Comparison of ENCODE assay signal across 23 cellular contexts in genomic region chr10:127458171-127458810, GRCh38.
A peak's percentile ranks its signal among the peaks of the same experiment; 100 is the strongest.
DNase-seq lines count a peak whose midpoint lies in the region; ATAC-seq, FAIRE-seq and TF ChIP-seq lines count a peak whose summit lies in the region.
"Had no signal": no experiment of that assay in that cellular context is flagged by ENCODE, and none has a peak within 500 bp of the region (broad histone marks: within the 10 kb centered on the region; RNA-seq: fewer than 3 reads in every experiment).

No MANE protein-coding gene starts in this region.

- H3K4me3 ChIP-seq in heart right ventricle (no peak overlapping the region), H1 (ENCODE audit: extremely low read depth in 1 of 4, insufficient read depth in 2 of 4, low read depth in 3 of 4, low read length in 4 of 4) (no peak overlapping the region), neuronal stem cell (ENCODE audit: low read length in 2 of 2) (no peak overlapping the region), tibial nerve (no peak overlapping the region)
- H3K4me3 ChIP-seq: BLaER1 treated with 17β-estradiol and CSF1 and Interleukin-3, amounts not matched to agents 10 nM and 100 nM; GM12878; GM23248 had no signal

- ATAC-seq in heart right ventricle, result no peak
- peak; percentile 31 for ATAC-seq in stimulated activated effector memory CD8-positive, alpha-beta T cell treated with anti-CD3 and anti-CD28 coated beads, Interleukin-12 subunit alpha, Interleukin-12 subunit beta, amount 100 ng/mL, for 72 hours
- ATAC-seq in HG03378 (IDR thresholded peaks at IDR 0.05; ENCODE audit: unreplicated experiment), result no peak
- no peak for ATAC-seq in GM21576 (IDR thresholded peaks at IDR 0.05; ENCODE audit: unreplicated experiment)
- ATAC-seq: GM12878 had no signal

- intact Hi-C loops in cardiac septum (cut with DNase I) (no loop called here), heart right ventricle (cut with DNase I) (no loop called here)

- no peaks in the 10 kb centered on the region for H3K36me3 Mint-ChIP-seq in stimulated activated effector memory CD8-positive, alpha-beta T cell treated with anti-CD3 and anti-CD28 coated beads, Interleukin-12 subunit alpha, Interleukin-12 subunit beta, amount 100 ng/mL, for 72 hours
- H3K36me3 Mint-ChIP-seq: CD14-positive monocyte; CD8-positive, alpha-beta memory T cell had no signal

- H3K36me3 ChIP-seq in heart right ventricle (peaks cover 0 to 15% (median 0%) of the 10 kb centered on the region in 9 donors), H1 (ENCODE audit: control insufficient read depth in 2 of 4, insufficient read depth in 4 of 4, low read length in 3 of 4) (no peaks in the 10 kb centered on the region), neuronal stem cell (replicated peaks in 1 of 2; ENCODE audit: control insufficient read depth in 2 of 2, insufficient read depth in 2 of 2, low read length in 2 of 2) (peaks cover 0 to 2% of the 10 kb centered on the region in 2 donors), tibial nerve (peaks cover 0 to 32% (median 0%) of the 10 kb centered on the region in 3 donors)
- H3K36me3 ChIP-seq: BE2C; BLaER1 treated with 17β-estradiol and CSF1 and Interleukin-3, amounts not matched to agents 10 nM and 100 nM had no signal

- H3K56ac ChIP-seq in H1 (replicated peaks; ENCODE audit: insufficient read length, low read depth, low read length), result no peak overlapping the region

- H3K14ac ChIP-seq in H1 (ENCODE audit: insufficient read length) (no peak overlapping the region), neuronal stem cell (ENCODE audit: low read length) (no peak overlapping the region)

- H2AFZ ChIP-seq in H1 (ENCODE audit: low read length) (no peak overlapping the region), neuronal stem cell (ENCODE audit: low read length) (no peak overlapping the region)
- H2AFZ ChIP-seq: GM23248 had no signal

- no peak overlapping the region for H4K8ac ChIP-seq in H1 (ENCODE audit: extremely low read depth, insufficient read depth, low read length)
- H4K8ac ChIP-seq in neuronal stem cell (ENCODE audit: low read depth, low read length), result no peak overlapping the region

- H3K4me1 Mint-ChIP-seq in stimulated activated effector memory CD8-positive, alpha-beta T cell treated with anti-CD3 and anti-CD28 coated beads, Interleukin-12 subunit alpha, Interleukin-12 subunit beta, amount 100 ng/mL, for 72 hours, result no peaks in the 10 kb centered on the region
- H3K4me1 Mint-ChIP-seq: CD14-positive monocyte; CD8-positive, alpha-beta memory T cell; H9 had no signal

- POLR2A ChIA-PET in H1 (lab: Charles Lee; ENCODE audit: partially characterized antibody), result interaction anchor here (1.2 kb wide), 1 partner anchor 8 kb away, joined by 3 read pairs; no protein-coding TSS in a partner anchor

- no peak overlapping the region for H2BK5ac ChIP-seq in H1 (ENCODE audit: low read depth, low read length)
- no peak overlapping the region for H2BK5ac ChIP-seq in neuronal stem cell (ENCODE audit: low read length)

- H3K9me3 Mint-ChIP-seq in stimulated activated effector memory CD8-positive, alpha-beta T cell treated with anti-CD3 and anti-CD28 coated beads, Interleukin-12 subunit alpha, Interleukin-12 subunit beta, amount 100 ng/mL, for 72 hours, result no peaks in the 10 kb centered on the region

- H3K9ac ChIP-seq in H1 (replicated peaks in 1 of 4; ENCODE audit: extremely low read depth in 1 of 4, low read depth in 3 of 4, low read length in 3 of 4) (no peak overlapping the region), neuronal stem cell (ENCODE audit: low read depth, low read length, poor library complexity) (no peak overlapping the region)
- H3K9ac ChIP-seq: BLaER1 treated with 17β-estradiol and CSF1 and Interleukin-3, amounts not matched to agents 10 nM and 100 nM; GM23248 had no signal

- H3K18ac ChIP-seq in H1 (ENCODE audit: extremely low read depth, low read length) (no peak overlapping the region), neuronal stem cell (ENCODE audit: low read length) (peak overlapping the region; percentile 70)

- H3K27ac ChIP-seq in heart right ventricle (no peak overlapping the region), H1 (ENCODE audit: low read depth, low read length) (no peak overlapping the region), neuronal stem cell (replicated peaks; ENCODE audit: low read length) (no peak overlapping the region), tibial nerve (no peak overlapping the region)
- H3K27ac ChIP-seq: 22Rv1; BLaER1 treated with 17β-estradiol and CSF1 and Interleukin-3, amounts not matched to agents 10 nM and 100 nM; GM23248 had no signal

- TF ChIP-seq CTCF in heart right ventricle (IDR thresholded peaks at IDR 0.05) (no peak), H1 (IDR thresholded peaks at IDR 0.05; ENCODE audit: control extremely low read depth in 1 of 3, insufficient read depth in 1 of 3, low read depth in 1 of 3, low read length in 3 of 3) (no peak), tibial nerve (IDR thresholded peaks at IDR 0.05) (no peak)

- H4K20me1 ChIP-seq in H1 (replicated peaks in 1 of 2; ENCODE audit: control insufficient read depth in 1 of 2, insufficient read depth in 2 of 2, low read length in 2 of 2), result no peaks in the 10 kb centered on the region
- H4K20me1 ChIP-seq: BLaER1 treated with 17β-estradiol and CSF1 and Interleukin-3, amounts not matched to agents 10 nM and 100 nM had no signal

- H3K4me1 ChIP-seq in heart right ventricle (peaks cover 0 to 5% (median 0%) of the 10 kb centered on the region in 9 donors), H1 (replicated peaks in 1 of 4; ENCODE audit: control insufficient read depth in 3 of 4, insufficient read depth in 4 of 4, low read length in 3 of 4) (no peaks in the 10 kb centered on the region), neuronal stem cell (ENCODE audit: control insufficient read depth in 2 of 2, insufficient read depth in 1 of 2, low read depth in 1 of 2, low read length in 2 of 2) (peaks cover 0 to 1% of the 10 kb centered on the region in 2 donors), tibial nerve (no peaks in the 10 kb centered on the region)
- H3K4me1 ChIP-seq: BE2C; BLaER1 treated with 17β-estradiol and CSF1 and Interleukin-3, amounts not matched to agents 10 nM and 100 nM had no signal

- H3K27me3 ChIP-seq in heart right ventricle, result peaks cover 0 to 3% (median 0%) of the 10 kb centered on the region in 7 donors
- no peaks in the 10 kb centered on the region for H3K27me3 ChIP-seq in H1 (replicated peaks in 1 of 4; ENCODE audit: control insufficient read depth in 3 of 4, extremely low read depth in 1 of 4, insufficient read depth in 3 of 4, low read length in 3 of 4)
- H3K27me3 ChIP-seq in neuronal stem cell (ENCODE audit: control insufficient read depth in 3 of 3, insufficient read depth in 3 of 3, low read depth in 1 of 3, low read length in 3 of 3), result no peaks in the 10 kb centered on the region
- H3K27me3 ChIP-seq in tibial nerve, result no peaks in the 10 kb centered on the region
- H3K27me3 ChIP-seq: BE2C; BLaER1 treated with 17β-estradiol and CSF1 and Interleukin-3, amounts not matched to agents 10 nM and 100 nM had no signal

- no peak for TF ChIP-seq RAD21 in H1 (IDR thresholded peaks at IDR 0.05 in 1 of 2, conservative IDR thresholded peaks at IDR 0.05 in 1 of 2; ENCODE audit: low read depth in 2 of 2, low read length in 2 of 2)

- H2BK12ac ChIP-seq in H1 (ENCODE audit: low read depth, low read length), result no peak overlapping the region
- H2BK12ac ChIP-seq in neuronal stem cell (ENCODE audit: low read length), result no peak overlapping the region

- WGBS in heart right ventricle, 2 donors, result 87 to 95% methylated on average over 7 of the region's 7 CpGs
- 89% methylated on average over 7 of the region's 7 CpGs; no CpG with 5 or more reads in 1 of the 2 experiments for WGBS in H1 (ENCODE audit: extremely low coverage in 1 of 2, insufficient coverage in 1 of 2, insufficient read length in 1 of 2, insufficient replicate concordance in 2 of 2, low coverage in 1 of 2, low lambda C conversion rate in 2 of 2, missing lambda C conversion rate in 1 of 2), 2 experiments
- no CpG with 5 or more reads among the region's 7 CpGs for WGBS in neuronal stem cell (ENCODE audit: extremely low coverage in 2 of 2, insufficient read length in 2 of 2, insufficient replicate concordance in 1 of 2), 2 donors
- WGBS in tibial nerve, 2 donors, result 94 to 95% methylated on average over 7 of the region's 7 CpGs

- no peak overlapping the region for H3K4me3 Mint-ChIP-seq in stimulated activated effector memory CD8-positive, alpha-beta T cell treated with anti-CD3 and anti-CD28 coated beads, Interleukin-12 subunit alpha, Interleukin-12 subunit beta, amount 100 ng/mL, for 72 hours
- H3K4me3 Mint-ChIP-seq: CD14-positive monocyte; CD4-positive, alpha-beta T cell; CD8-positive, alpha-beta memory T cell; H9 had no signal

- no peak overlapping the region for H2BK20ac ChIP-seq in H1 (ENCODE audit: low read length)

- TF ChIP-seq POLR2A in H1 (IDR thresholded peaks at IDR 0.05; ENCODE audit: control extremely low read depth in 1 of 2, low read depth in 2 of 2, low read length in 2 of 2) (no peak), tibial nerve (IDR thresholded peaks at IDR 0.05) (no peak)

- CTCF ChIA-PET in H1 (lab: Charles Lee; ENCODE audit: partially characterized antibody), result interaction anchor here (0.6 to 1.6 kb wide), 5 partner anchors 9 to 215 kb away, joined by 3 to 4 read pairs (median 3); no protein-coding TSS in a partner anchor

- H3K4ac ChIP-seq in H1 (replicated peaks; ENCODE audit: insufficient read length, low read depth, low read length), result no peak overlapping the region
- no peak overlapping the region for H3K4ac ChIP-seq in neuronal stem cell (ENCODE audit: low read length)

- H3K9me3 ChIP-seq in heart right ventricle (peaks cover 0 to 28% (median 0%) of the 10 kb centered on the region in 11 donors), H1 (ENCODE audit: insufficient read depth in 2 of 2, low read depth in 1 of 2, low read length in 1 of 2) (peaks cover 0 to 2% of the 10 kb centered on the region in 2 experiments; a peak in 2 of 4 replicates), neuronal stem cell (replicated peaks in 1 of 2; ENCODE audit: control insufficient read depth in 2 of 2, insufficient read depth in 1 of 2, low read depth in 1 of 2, low read length in 2 of 2) (peaks cover 0 to 10% of the 10 kb centered on the region in 2 donors), tibial nerve (peaks cover 0 to 29% (median 0%) of the 10 kb centered on the region in 4 donors)
- H3K9me3 ChIP-seq: BE2C had no signal

- H2BK15ac ChIP-seq in H1 (ENCODE audit: low read length), result no peak overlapping the region
- H2BK15ac ChIP-seq in neuronal stem cell (ENCODE audit: low read length), result peak overlapping the region; percentile 30

- no peaks in the 10 kb centered on the region for H3K79me2 ChIP-seq in H1 (ENCODE audit: control insufficient read depth in 1 of 2, insufficient read depth in 2 of 2, low read length in 2 of 2)

- H3K79me1 ChIP-seq in H1 (ENCODE audit: low read depth, low read length) (no peaks in the 10 kb centered on the region), neuronal stem cell (ENCODE audit: low read depth, low read length) (no peaks in the 10 kb centered on the region)

- no peaks in the 10 kb centered on the region for H3K23me2 ChIP-seq in H1 (ENCODE audit: low read depth, low read length)

- no peak overlapping the region for H4K91ac ChIP-seq in H1 (replicated peaks; ENCODE audit: insufficient read length, low read length)
- no peak overlapping the region for H4K91ac ChIP-seq in neuronal stem cell (ENCODE audit: low read depth, low read length, poor library complexity)

- DNase-seq in cardiac septum (ENCODE audit: low spot score), result peak; percentile 53
- DNase-seq in heart right ventricle, result no peak
- DNase-seq in H1 (ENCODE audit: low read depth in 1 of 2, low spot score in 2 of 2), result no peak
- no peak for DNase-seq in neuronal stem cell (ENCODE audit: low spot score)
- no peak for DNase-seq in stimulated activated effector memory CD8-positive, alpha-beta T cell treated with anti-CD3 and anti-CD28 coated beads, Interleukin-12 subunit alpha, Interleukin-12 subunit beta, amount 100 ng/mL, for 72 hours (ENCODE audit: low spot score in 2 of 2)
- DNase-seq in tibial nerve (ENCODE audit: low spot score in 2 of 2), result no peak
- DNase-seq: BE2C; CD4-positive, alpha-beta T cell; CD8-positive, alpha-beta memory T cell; DMS 273 treated with DMSO at 0.1 percent for 48 hours; DMS79; EL; GDM1; GM23248; H9 had no signal

- H2BK120ac ChIP-seq in H1 (replicated peaks; ENCODE audit: low read depth, low read length) (no peak overlapping the region), neuronal stem cell (ENCODE audit: low read depth, low read length) (no peak overlapping the region)

- H2AK5ac ChIP-seq in H1 (ENCODE audit: low read depth, low read length) (0 out of 2 replicates have a peak overlapping the region, but pooled peaks have one; percentile 39), neuronal stem cell (ENCODE audit: low read depth, low read length) (peak overlapping the region; percentile 27)

- no peak overlapping the region for H3K23ac ChIP-seq in H1 (ENCODE audit: insufficient read length)
- H3K23ac ChIP-seq in neuronal stem cell (ENCODE audit: low read depth, low read length, poor library complexity), result no peak overlapping the region

- no peak for TF ChIP-seq EP300 in H1 (IDR thresholded peaks at IDR 0.05; ENCODE audit: borderline replicate concordance in 1 of 2, low read depth in 2 of 2, low read length in 2 of 2)
- no peak for TF ChIP-seq EP300 in tibial nerve (IDR thresholded peaks at IDR 0.05)

- H3K27ac Mint-ChIP-seq in stimulated activated effector memory CD8-positive, alpha-beta T cell treated with anti-CD3 and anti-CD28 coated beads, Interleukin-12 subunit alpha, Interleukin-12 subunit beta, amount 100 ng/mL, for 72 hours, result no peak overlapping the region
- H3K27ac Mint-ChIP-seq: CD4-positive, alpha-beta T cell; H9 had no signal

- FAIRE-seq in H1 (lab: Jason Lieb, UNC), result no peak
- FAIRE-seq: A204.1, D721Med, GM12878 had no signal

- no peak overlapping the region for H4K5ac ChIP-seq in H1 (ENCODE audit: insufficient read length, low read depth, low read length)

- no peak overlapping the region for H3K4me2 ChIP-seq in H1 (ENCODE audit: insufficient read depth in 1 of 2, low read depth in 2 of 2, low read length in 2 of 2)
- H3K4me2 ChIP-seq in neuronal stem cell (ENCODE audit: insufficient read depth, low read length, poor library complexity, severe bottlenecking), result no peak overlapping the region
- H3K4me2 ChIP-seq: BLaER1 treated with 17β-estradiol and CSF1 and Interleukin-3, amounts not matched to agents 10 nM and 100 nM had no signal
